ENCODE assay signal across 9 cellular contexts in genomic region chr4:140103676-140104075, GRCh38. TPM values are rescaled to one million over a fixed set of nuclear protein-coding genes. Genes with fewer than 3 reads are reported as not detected.
DNase-seq lines count a peak whose midpoint lies in the region; ATAC-seq, FAIRE-seq and TF ChIP-seq lines count a peak whose summit lies in the region.
"Had no signal": no experiment of that assay in that cellular context is flagged by ENCODE, and none has a peak within 500 bp of the region (broad histone marks: within the 10 kb centered on the region; RNA-seq: fewer than 3 reads in every experiment).

No MANE protein-coding gene starts in this region.

- H3K27ac ChIP-seq in endothelial cell of umbilical vein (ENCODE audit: insufficient read depth, low read depth, low read length), result peak overlapping the region; percentile 82
- H3K27ac ChIP-seq: upper lobe of left lung had no signal

- H4K20me1 ChIP-seq in endothelial cell of umbilical vein (replicated peaks; ENCODE audit: control insufficient read depth, extremely low read depth, insufficient read depth, low read length), result no peaks in the 10 kb centered on the region

- TF ChIP-seq CTCF in endothelial cell of umbilical vein (IDR thresholded peaks at IDR 0.05; ENCODE audit: extremely low read depth in 1 of 2, insufficient read depth in 1 of 2, low read depth in 1 of 2, low read length in 2 of 2), result no peak

- peaks cover 18% of the 10 kb centered on the region for H3K79me2 ChIP-seq in endothelial cell of umbilical vein (ENCODE audit: control insufficient read depth, insufficient read depth, low read length)

- no TSS peak for BruUV-seq in endothelial cell of umbilical vein (replicated peaks; lab: Mats Ljungman, UMichigan)

- peaks cover 53% of the 10 kb centered on the region for H3K4me1 ChIP-seq in endothelial cell of umbilical vein (ENCODE audit: control insufficient read depth, extremely low read depth, insufficient read depth, low read length)

- dilution Hi-C loops in endothelial cell of umbilical vein (cut with MboI; ENCODE audit: extremely low pct_ligation_motif_present, low sequenced_read_pairs), result no loop called here

- intact Hi-C loops in endothelial cell of umbilical vein (cut with micrococcal nuclease), result no loop called here

- peak; percentile 15 for DNase-seq in RCC 7860 (ENCODE audit: low spot score)
- DNase-seq in endothelial cell of umbilical vein (ENCODE audit: low read depth, low spot score), result peak; percentile 72
- no peak for DNase-seq in islet precursor cell
- no peak for DNase-seq in NCI-H510A treated with DMSO at 0.1 percent for 48 hours (lab: John Stamatoyannopoulos, UW)
- no peak for DNase-seq in DMS153 (lab: John Stamatoyannopoulos, UW)
- DNase-seq: upper lobe of left lung had no signal

- no peak overlapping the region for H3K4me3 ChIP-seq in endothelial cell of umbilical vein (replicated peaks in 1 of 3; ENCODE audit: insufficient read depth in 1 of 3, low read depth in 1 of 3, low read length in 3 of 3)
- H3K4me3 ChIP-seq: upper lobe of left lung had no signal

- no peak overlapping the region for H2AFZ ChIP-seq in endothelial cell of umbilical vein (ENCODE audit: low read depth, low read length)

- H3K36me3 ChIP-seq in endothelial cell of umbilical vein (ENCODE audit: control insufficient read depth in 2 of 2, extremely low read depth in 1 of 2, insufficient read depth in 2 of 2, low read length in 2 of 2), result no peaks in the 10 kb centered on the region
- H3K36me3 ChIP-seq: upper lobe of left lung had no signal

- H3K9me3 ChIP-seq in endothelial cell of umbilical vein (replicated peaks; ENCODE audit: control insufficient read depth, insufficient read depth, low read length), result no peaks in the 10 kb centered on the region
- H3K9me3 ChIP-seq: upper lobe of left lung had no signal

- CTCF ChIA-PET in endothelial cell of umbilical vein (lab: Charles Lee), result interaction anchor here (1.3 to 1.6 kb wide), 4 partner anchors 9 to 150 kb away, joined by 3 to 5 read pairs (median 4); no protein-coding TSS in a partner anchor

- FAIRE-seq in RCC 7860 (lab: Jason Lieb, UNC) (no peak), endothelial cell of umbilical vein (lab: Jason Lieb, UNC) (peak; percentile 75)
- FAIRE-seq: islet of Langerhans had no signal

- peak overlapping the region; percentile 35 for H3K9ac ChIP-seq in endothelial cell of umbilical vein (replicated peaks; ENCODE audit: extremely low read depth, insufficient read depth, low read length)

- no peaks in the 10 kb centered on the region for H3K27me3 ChIP-seq in endothelial cell of umbilical vein (ENCODE audit: control insufficient read depth in 2 of 2, insufficient read depth in 2 of 2, low read length in 2 of 2)
- H3K27me3 ChIP-seq: upper lobe of left lung had no signal

- H3K9me1 ChIP-seq in endothelial cell of umbilical vein (replicated peaks; ENCODE audit: control insufficient read depth, extremely low read depth, insufficient read depth, low read length), result no peaks in the 10 kb centered on the region

- TF ChIP-seq POLR2A in endothelial cell of umbilical vein (IDR thresholded peaks at IDR 0.05; ENCODE audit: low read depth, low read length), result no peak

- peak overlapping the region; percentile 41 for H3K4me2 ChIP-seq in endothelial cell of umbilical vein (ENCODE audit: insufficient read depth, low read length)

- ATAC-seq in GM18868 (IDR thresholded peaks at IDR 0.05; ENCODE audit: unreplicated experiment) (peak; percentile 97), HG02884 (IDR thresholded peaks at IDR 0.05; ENCODE audit: unreplicated experiment) (peak; percentile 92)

- POLR2A ChIA-PET in endothelial cell of umbilical vein (lab: Charles Lee), result interaction anchor here (0.7 kb wide), 3 partner anchors 13 to 47 kb away, joined by 3 to 4 read pairs (median 3); no protein-coding TSS in a partner anchor

TF ChIP-seq in endothelial cell of umbilical vein, 7 proteins besides CTCF, POLR2A, EP300 and RAD21:
- TF ChIP-seq MYC (IDR thresholded peaks at IDR 0.05; ENCODE audit: low read depth, low read length), result no peak
- TF ChIP-seq MAX (IDR thresholded peaks at IDR 0.05; ENCODE audit: insufficient read depth, insufficient read length), result no peak
- peak; percentile 51 for TF ChIP-seq JUN (IDR thresholded peaks at IDR 0.05; ENCODE audit: borderline replicate concordance, insufficient read depth, insufficient read length, low read depth)
- peak; percentile 17 for TF ChIP-seq GATA2 (IDR thresholded peaks at IDR 0.05; ENCODE audit: insufficient read depth, insufficient read length, low read depth, low read length)
- TF ChIP-seq POLR2AphosphoS5 (IDR thresholded peaks at IDR 0.05; ENCODE audit: insufficient read depth, low read depth, low read length), result peak; percentile 25
- TF ChIP-seq EZH2 (IDR thresholded peaks at IDR 0.05; ENCODE audit: borderline replicate concordance, low read depth, low read length, severe bottlenecking), result no peak
- TF ChIP-seq FOS (IDR thresholded peaks at IDR 0.05; ENCODE audit: borderline replicate concordance, insufficient read depth, low read length), result peak; percentile 66
TF ChIP-seq in endothelial cell of umbilical vein: peak in this region for 4.

RNA-seq across cellular contexts. Expression of gene MAML3, which starts 50.3 kb away (rescaled TPM):
- total RNA-seq in endothelial cell of umbilical vein, result 20.1 and 20.3 TPM in 2 replicates
- polyA plus RNA-seq in endothelial cell of umbilical vein, result 13.1 and 14.0 TPM in 2 replicates
- 11.6 TPM in 2 replicates for polyA plus RNA-seq in endothelial cell of umbilical vein (2011; cell fraction: cytosol; rRNA removed)
- 21.1 and 27.4 TPM in 2 replicates for polyA plus RNA-seq in endothelial cell of umbilical vein (2011; cell fraction: nucleus; rRNA removed)
- polyA plus RNA-seq in endothelial cell of umbilical vein (2012), result 8.1 and 10.2 TPM in 2 replicates
- polyA minus RNA-seq in endothelial cell of umbilical vein, result 24.5 and 26.5 TPM in 2 replicates
- polyA minus RNA-seq in endothelial cell of umbilical vein (2011; cell fraction: cytosol; rRNA and poly(A)+ RNA removed), result 1.1 TPM
- polyA minus RNA-seq in endothelial cell of umbilical vein (2011; cell fraction: nucleus; rRNA and poly(A)+ RNA removed), result 55.7 and 61.8 TPM in 2 replicates

Comparison
In these comparisons a context has a peak if more than half of its experiments do, and no peak if none do; other contexts are left out.
1. DNase-seq: peak in RCC 7860 (single experiment) and endothelial cell of umbilical vein (single experiment); none in islet precursor cell (single experiment), NCI-H510A treated with DMSO at 0.1 percent for 48 hours (single experiment) and DMS153 (single experiment).